In the genomic region with DNA sequence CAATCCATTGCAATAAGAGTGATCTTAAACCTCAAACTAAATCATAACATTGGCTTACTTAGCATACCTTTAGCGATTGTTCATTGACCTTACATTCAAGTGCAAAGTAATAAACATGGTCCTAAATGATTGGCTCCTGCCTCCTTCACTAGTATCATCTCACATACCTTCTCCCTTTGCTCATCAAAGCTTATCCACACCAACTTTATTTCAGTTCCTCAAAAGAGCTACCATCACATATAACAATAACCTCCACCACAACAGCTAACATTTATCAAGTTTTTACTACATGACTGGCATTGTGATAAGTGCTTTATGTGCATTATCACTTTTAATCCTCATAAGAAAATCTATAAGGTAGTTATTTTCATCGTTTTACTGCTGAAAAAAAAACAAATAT, we compare ENCODE assay signal across 1 cellular context.
TF ChIP-seq lines count a peak whose summit lies in the region.

No MANE protein-coding gene starts in this region.

TF ChIP-seq in GM12878, 131 proteins besides CTCF, POLR2A, EP300 and RAD21 (continued from another document):
- no peak for TF ChIP-seq CUX1 (IDR thresholded peaks at IDR 0.05; ENCODE audit: insufficient replicate concordance, low read depth, low read length)
TF ChIP-seq in GM12878: peak in this region for 1.
